ENCODE assay signal across 1 cellular context in the genomic region with DNA sequence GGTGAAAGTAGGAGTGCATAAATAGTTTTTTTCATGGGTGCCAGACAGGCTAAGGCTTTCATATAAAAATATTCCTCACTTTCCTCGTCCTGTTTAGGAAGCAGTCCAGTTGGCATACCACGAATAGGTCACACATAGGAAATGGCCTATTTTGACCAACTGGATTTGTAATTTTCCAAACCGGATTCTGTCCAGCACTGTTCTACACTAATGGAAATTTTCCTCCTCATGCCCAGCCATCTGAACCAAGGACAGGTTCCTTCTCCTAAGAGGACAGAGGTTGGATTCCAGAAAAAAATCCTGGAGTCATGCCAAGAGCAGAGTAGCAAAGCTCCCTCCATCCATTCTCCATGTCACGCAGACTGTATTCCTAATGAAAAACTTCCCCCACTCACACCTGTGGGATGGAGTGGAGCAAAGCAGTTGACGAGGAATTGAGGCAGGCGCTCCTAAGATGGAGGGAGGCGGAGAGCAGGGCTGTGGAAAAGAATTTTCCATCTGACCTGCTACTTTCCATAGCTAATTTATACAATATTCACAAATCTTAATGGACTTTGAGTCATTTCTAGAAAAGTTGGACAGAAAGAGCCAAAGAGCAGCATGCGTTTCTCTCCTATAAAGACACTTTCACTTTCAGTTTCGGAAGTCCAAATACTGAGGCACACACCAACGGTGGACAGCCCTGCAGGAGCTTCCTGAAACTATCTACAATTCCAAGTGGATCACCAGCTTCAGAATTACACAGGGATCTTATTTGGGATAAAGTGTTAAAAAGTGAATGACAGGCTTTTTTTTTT.
TF ChIP-seq lines count a peak whose summit lies in the region.

No MANE protein-coding gene starts in this region.

TF ChIP-seq in liver, 16 proteins besides CTCF, POLR2A, EP300 and RAD21 (continued from another document):
- TF ChIP-seq, protein P1, sequence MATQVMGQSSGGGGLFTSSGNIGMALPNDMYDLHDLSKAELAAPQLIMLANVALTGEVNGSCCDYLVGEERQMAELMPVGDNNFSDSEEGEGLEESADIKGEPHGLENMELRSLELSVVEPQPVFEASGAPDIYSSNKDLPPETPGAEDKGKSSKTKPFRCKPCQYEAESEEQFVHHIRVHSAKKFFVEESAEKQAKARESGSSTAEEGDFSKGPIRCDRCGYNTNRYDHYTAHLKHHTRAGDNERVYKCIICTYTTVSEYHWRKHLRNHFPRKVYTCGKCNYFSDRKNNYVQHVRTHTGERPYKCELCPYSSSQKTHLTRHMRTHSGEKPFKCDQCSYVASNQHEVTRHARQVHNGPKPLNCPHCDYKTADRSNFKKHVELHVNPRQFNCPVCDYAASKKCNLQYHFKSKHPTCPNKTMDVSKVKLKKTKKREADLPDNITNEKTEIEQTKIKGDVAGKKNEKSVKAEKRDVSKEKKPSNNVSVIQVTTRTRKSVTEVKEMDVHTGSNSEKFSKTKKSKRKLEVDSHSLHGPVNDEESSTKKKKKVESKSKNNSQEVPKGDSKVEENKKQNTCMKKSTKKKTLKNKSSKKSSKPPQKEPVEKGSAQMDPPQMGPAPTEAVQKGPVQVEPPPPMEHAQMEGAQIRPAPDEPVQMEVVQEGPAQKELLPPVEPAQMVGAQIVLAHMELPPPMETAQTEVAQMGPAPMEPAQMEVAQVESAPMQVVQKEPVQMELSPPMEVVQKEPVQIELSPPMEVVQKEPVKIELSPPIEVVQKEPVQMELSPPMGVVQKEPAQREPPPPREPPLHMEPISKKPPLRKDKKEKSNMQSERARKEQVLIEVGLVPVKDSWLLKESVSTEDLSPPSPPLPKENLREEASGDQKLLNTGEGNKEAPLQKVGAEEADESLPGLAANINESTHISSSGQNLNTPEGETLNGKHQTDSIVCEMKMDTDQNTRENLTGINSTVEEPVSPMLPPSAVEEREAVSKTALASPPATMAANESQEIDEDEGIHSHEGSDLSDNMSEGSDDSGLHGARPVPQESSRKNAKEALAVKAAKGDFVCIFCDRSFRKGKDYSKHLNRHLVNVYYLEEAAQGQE (IDR thresholded peaks at IDR 0.05), result peak; percentile 27
- no peak for TF ChIP-seq TAF1 (conservative IDR thresholded peaks at IDR 0.05)
